Comparison of ENCODE assay signal across 1 cellular context in the genomic region with DNA sequence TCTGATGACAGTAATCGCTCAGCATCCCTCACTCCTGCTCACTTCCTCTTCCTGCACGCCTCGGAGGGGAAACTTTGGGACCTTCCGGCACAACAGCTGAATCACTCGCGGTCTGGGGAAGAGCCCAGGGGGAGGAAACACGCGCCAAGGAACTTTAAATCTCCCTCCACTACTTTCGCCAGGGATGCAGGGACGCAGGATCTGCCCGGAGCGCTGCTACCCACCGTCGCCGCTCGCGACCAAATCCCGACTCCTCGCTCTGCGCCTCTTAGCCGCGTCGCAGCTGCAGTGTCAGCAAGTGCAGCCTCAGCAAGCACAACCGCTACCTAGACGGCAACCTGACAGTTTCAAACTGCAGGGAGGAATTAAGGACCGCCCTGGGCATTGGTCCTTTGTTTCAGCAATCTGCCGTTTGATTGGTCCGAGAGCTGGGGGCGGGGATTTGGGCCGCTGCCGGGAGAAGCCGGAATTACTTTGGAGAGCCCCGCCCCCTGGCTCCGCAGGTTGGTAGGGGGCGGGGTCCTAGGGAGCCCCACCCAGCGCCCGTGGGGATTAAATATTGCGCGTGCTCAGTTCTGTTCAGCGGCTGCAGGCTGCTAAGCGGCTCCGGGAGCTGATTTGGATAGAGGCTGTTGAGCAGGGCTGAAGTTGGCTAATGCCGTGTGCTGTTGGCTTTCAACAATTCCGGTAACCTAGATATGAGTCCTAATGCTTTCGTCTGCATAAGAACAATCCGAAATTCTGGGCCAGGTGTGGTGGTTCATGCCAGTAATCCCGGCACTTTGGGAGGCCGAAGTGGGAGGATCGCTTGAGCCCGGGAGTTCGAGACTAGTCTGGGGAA.
TF ChIP-seq lines count a peak whose summit lies in the region.

A gene with protein sequence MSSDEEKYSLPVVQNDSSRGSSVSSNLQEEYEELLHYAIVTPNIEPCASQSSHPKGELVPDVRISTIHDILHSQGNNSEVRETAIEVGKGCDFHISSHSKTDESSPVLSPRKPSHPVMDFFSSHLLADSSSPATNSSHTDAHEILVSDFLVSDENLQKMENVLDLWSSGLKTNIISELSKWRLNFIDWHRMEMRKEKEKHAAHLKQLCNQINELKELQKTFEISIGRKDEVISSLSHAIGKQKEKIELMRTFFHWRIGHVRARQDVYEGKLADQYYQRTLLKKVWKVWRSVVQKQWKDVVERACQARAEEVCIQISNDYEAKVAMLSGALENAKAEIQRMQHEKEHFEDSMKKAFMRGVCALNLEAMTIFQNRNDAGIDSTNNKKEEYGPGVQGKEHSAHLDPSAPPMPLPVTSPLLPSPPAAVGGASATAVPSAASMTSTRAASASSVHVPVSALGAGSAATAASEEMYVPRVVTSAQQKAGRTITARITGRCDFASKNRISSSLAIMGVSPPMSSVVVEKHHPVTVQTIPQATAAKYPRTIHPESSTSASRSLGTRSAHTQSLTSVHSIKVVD (minus strand): TSS at position 356 of the 841 bp plus-strand sequence. CDS start 4,500 bp downstream, outside the sequence.

TF ChIP-seq in A549, 52 proteins besides CTCF, POLR2A, EP300 and RAD21 (continued from another document):
- TF ChIP-seq, protein P1, sequence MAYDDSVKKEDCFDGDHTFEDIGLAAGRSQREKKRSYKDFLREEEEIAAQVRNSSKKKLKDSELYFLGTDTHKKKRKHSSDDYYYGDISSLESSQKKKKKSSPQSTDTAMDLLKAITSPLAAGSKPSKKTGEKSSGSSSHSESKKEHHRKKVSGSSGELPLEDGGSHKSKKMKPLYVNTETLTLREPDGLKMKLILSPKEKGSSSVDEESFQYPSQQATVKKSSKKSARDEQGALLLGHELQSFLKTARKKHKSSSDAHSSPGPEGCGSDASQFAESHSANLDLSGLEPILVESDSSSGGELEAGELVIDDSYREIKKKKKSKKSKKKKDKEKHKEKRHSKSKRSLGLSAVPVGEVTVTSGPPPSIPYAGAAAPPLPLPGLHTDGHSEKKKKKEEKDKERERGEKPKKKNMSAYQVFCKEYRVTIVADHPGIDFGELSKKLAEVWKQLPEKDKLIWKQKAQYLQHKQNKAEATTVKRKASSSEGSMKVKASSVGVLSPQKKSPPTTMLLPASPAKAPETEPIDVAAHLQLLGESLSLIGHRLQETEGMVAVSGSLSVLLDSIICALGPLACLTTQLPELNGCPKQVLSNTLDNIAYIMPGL (CRISPR knock-in tag; IDR thresholded peaks at IDR 0.05; ENCODE audit: borderline replicate concordance) = no peak
- TF ChIP-seq FOSB (CRISPR knock-in tag; IDR thresholded peaks at IDR 0.05) (no peak), ESRRA (IDR thresholded peaks at IDR 0.05; ENCODE audit: borderline replicate concordance, low read length) (no peak), POLR2AphosphoS2 (conservative IDR thresholded peaks at IDR 0.05; ENCODE audit: low read length) (no peak), ZFP36 (IDR thresholded peaks at IDR 0.05; ENCODE audit: borderline replicate concordance, partially characterized antibody) (no peak), ZSCAN20 (CRISPR knock-in tag; IDR thresholded peaks at IDR 0.05) (no peak), CBX8 (IDR thresholded peaks at IDR 0.05) (no peak), FOSL2 (IDR thresholded peaks at IDR 0.05) (no peak), FOSL2 (CRISPR knock-in tag; IDR thresholded peaks at IDR 0.05) (peak; percentile 47), SMC3 (IDR thresholded peaks at IDR 0.05) (no peak), KDM5A (IDR thresholded peaks at IDR 0.05) (peak; percentile 81)
- TF ChIP-seq, protein P2, sequence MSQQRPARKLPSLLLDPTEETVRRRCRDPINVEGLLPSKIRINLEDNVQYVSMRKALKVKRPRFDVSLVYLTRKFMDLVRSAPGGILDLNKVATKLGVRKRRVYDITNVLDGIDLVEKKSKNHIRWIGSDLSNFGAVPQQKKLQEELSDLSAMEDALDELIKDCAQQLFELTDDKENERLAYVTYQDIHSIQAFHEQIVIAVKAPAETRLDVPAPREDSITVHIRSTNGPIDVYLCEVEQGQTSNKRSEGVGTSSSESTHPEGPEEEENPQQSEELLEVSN (IDR thresholded peaks at IDR 0.05; ENCODE audit: borderline replicate concordance, low read depth) = no peak
- TF ChIP-seq, protein P3, sequence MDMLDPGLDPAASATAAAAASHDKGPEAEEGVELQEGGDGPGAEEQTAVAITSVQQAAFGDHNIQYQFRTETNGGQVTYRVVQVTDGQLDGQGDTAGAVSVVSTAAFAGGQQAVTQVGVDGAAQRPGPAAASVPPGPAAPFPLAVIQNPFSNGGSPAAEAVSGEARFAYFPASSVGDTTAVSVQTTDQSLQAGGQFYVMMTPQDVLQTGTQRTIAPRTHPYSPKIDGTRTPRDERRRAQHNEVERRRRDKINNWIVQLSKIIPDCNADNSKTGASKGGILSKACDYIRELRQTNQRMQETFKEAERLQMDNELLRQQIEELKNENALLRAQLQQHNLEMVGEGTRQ (IDR thresholded peaks at IDR 0.05) = no peak
- TF ChIP-seq, protein P4, sequence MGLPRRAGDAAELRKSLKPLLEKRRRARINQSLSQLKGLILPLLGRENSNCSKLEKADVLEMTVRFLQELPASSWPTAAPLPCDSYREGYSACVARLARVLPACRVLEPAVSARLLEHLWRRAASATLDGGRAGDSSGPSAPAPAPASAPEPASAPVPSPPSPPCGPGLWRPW (IDR thresholded peaks at IDR 0.05) = no peak
